ENCODE assay signal across 16 cellular contexts in genomic region chr5:127599321-127599720, GRCh38. TPM values are rescaled to one million over a fixed set of nuclear protein-coding genes. Genes with fewer than 3 reads are reported as not detected.
DNase-seq lines count a peak whose midpoint lies in the region; ATAC-seq and TF ChIP-seq lines count a peak whose summit lies in the region.
"Had no signal": no experiment of that assay in that cellular context is flagged by ENCODE, and none has a peak within 500 bp of the region (broad histone marks: within the 10 kb centered on the region; RNA-seq: fewer than 3 reads in every experiment).

No MANE protein-coding gene starts in this region.

- peaks cover 9% of the 10 kb centered on the region for H3K27me3 Mint-ChIP-seq in nephron progenitor cell (ENCODE audit: low read depth, poor library complexity)
- H3K27me3 Mint-ChIP-seq in activated CD4-positive, alpha-beta memory T cell treated with anti-CD3 and anti-CD28 coated beads, Interleukin-2, amount 10 ng/mL, durations not matched to agents 7 days and 5 days = peaks cover 17% of the 10 kb centered on the region
- H3K27me3 Mint-ChIP-seq: B cell, IgD-negative memory B cell had no signal

- peaks cover 73% of the 10 kb centered on the region for H3K4me1 Mint-ChIP-seq in nephron progenitor cell
- H3K4me1 Mint-ChIP-seq in activated CD4-positive, alpha-beta memory T cell treated with anti-CD3 and anti-CD28 coated beads, Interleukin-2, amount 10 ng/mL, durations not matched to agents 7 days and 5 days = no peaks in the 10 kb centered on the region
- H3K4me1 Mint-ChIP-seq: B cell had no signal

- H3K27me3 ChIP-seq in esophagus muscularis mucosa (no peaks in the 10 kb centered on the region), colonic mucosa (no peaks in the 10 kb centered on the region)

- H3K9ac ChIP-seq in colonic mucosa (ENCODE audit: low read depth in 2 of 2, low read length in 2 of 2) = no peak overlapping the region
- H3K9ac ChIP-seq: GM23248 had no signal

- no peak for TF ChIP-seq EP300 in esophagus muscularis mucosa (IDR thresholded peaks at IDR 0.05)

- no peak for TF ChIP-seq CTCF in esophagus muscularis mucosa (IDR thresholded peaks at IDR 0.05)
- TF ChIP-seq CTCF in nephron progenitor cell (IDR thresholded peaks at IDR 0.05) = no peak
- TF ChIP-seq CTCF in colonic mucosa (IDR thresholded peaks at IDR 0.05) = no peak

- POLR2A ChIA-PET in activated CD4-positive, alpha-beta memory T cell treated with anti-CD3 and anti-CD28 coated beads, Interleukin-2, amount 10 ng/mL, durations not matched to agents 7 days and 5 days (lab: Charles Lee) = no interaction called here

- DNase-seq in esophagus muscularis mucosa (ENCODE audit: extremely low spot score) (peak; percentile 87), nephron progenitor cell (peak; percentile 19), colonic mucosa (no peak), DMS153 treated with DMSO at 0.1 percent for 48 hours (lab: John Stamatoyannopoulos, UW; ENCODE audit: unreplicated experiment) (no peak)
- no peak for DNase-seq in activated CD4-positive, alpha-beta memory T cell treated with anti-CD3 and anti-CD28 coated beads, Interleukin-2, amount 10 ng/mL, durations not matched to agents 7 days and 5 days
- DNase-seq: C1 segment of cervical spinal cord; CD4-positive, alpha-beta T cell; DMS79 treated with DMSO at 0.1 percent for 48 hours; EL; GM23248 had no signal

- 77% methylated on average over 3 of the region's 3 CpGs for WGBS in esophagus muscularis mucosa

- H3K4me3 ChIP-seq in esophagus muscularis mucosa = no peak overlapping the region
- no peak overlapping the region for H3K4me3 ChIP-seq in colonic mucosa
- H3K4me3 ChIP-seq: GM23248 had no signal

- ATAC-seq in GM19463 (IDR thresholded peaks at IDR 0.05; ENCODE audit: unreplicated experiment) (peak; percentile 27), HG03521 (IDR thresholded peaks at IDR 0.05; ENCODE audit: unreplicated experiment) (no peak)
- ATAC-seq: HCT116 had no signal

- no peaks in the 10 kb centered on the region for H3K36me3 Mint-ChIP-seq in nephron progenitor cell (ENCODE audit: low read depth)
- H3K36me3 Mint-ChIP-seq in activated CD4-positive, alpha-beta memory T cell treated with anti-CD3 and anti-CD28 coated beads, Interleukin-2, amount 10 ng/mL, durations not matched to agents 7 days and 5 days (ENCODE audit: low read depth) = no peaks in the 10 kb centered on the region
- H3K36me3 Mint-ChIP-seq: IgD-negative memory B cell had no signal

- peak overlapping the region; percentile 23 for H3K27ac Mint-ChIP-seq in nephron progenitor cell
- no peak overlapping the region for H3K27ac Mint-ChIP-seq in activated CD4-positive, alpha-beta memory T cell treated with anti-CD3 and anti-CD28 coated beads, Interleukin-2, amount 10 ng/mL, durations not matched to agents 7 days and 5 days
- H3K27ac Mint-ChIP-seq: B cell; CD4-positive, alpha-beta T cell; IgD-negative memory B cell had no signal

- H3K9me3 Mint-ChIP-seq in nephron progenitor cell = no peaks in the 10 kb centered on the region
- H3K9me3 Mint-ChIP-seq in activated CD4-positive, alpha-beta memory T cell treated with anti-CD3 and anti-CD28 coated beads, Interleukin-2, amount 10 ng/mL, durations not matched to agents 7 days and 5 days = no peaks in the 10 kb centered on the region
- H3K9me3 Mint-ChIP-seq: CD4-positive, alpha-beta T cell; IgD-negative memory B cell had no signal

- H3K27ac ChIP-seq in esophagus muscularis mucosa (replicated peaks in 1 of 4) (peak overlapping the region in 1 of 4 donors; percentile 9), colonic mucosa (no peak overlapping the region)
- H3K27ac ChIP-seq: GM23248 had no signal

- intact Hi-C loops in esophagus muscularis mucosa (cut with DNase I) (no loop called here), colonic mucosa (cut with DNase I) (no loop called here)

- peaks cover 3 to 31% (median 28%) of the 10 kb centered on the region in 4 donors for H3K4me1 ChIP-seq in esophagus muscularis mucosa
- no peaks in the 10 kb centered on the region for H3K4me1 ChIP-seq in colonic mucosa

- CTCF ChIA-PET in activated CD4-positive, alpha-beta memory T cell treated with anti-CD3 and anti-CD28 coated beads, Interleukin-2, amount 10 ng/mL, durations not matched to agents 7 days and 5 days (lab: Charles Lee) = no interaction called here

- no peak for TF ChIP-seq POLR2A in esophagus muscularis mucosa (IDR thresholded peaks at IDR 0.05; ENCODE audit: low read depth)

- H3K4me3 Mint-ChIP-seq in nephron progenitor cell = no peak overlapping the region
- H3K4me3 Mint-ChIP-seq in activated CD4-positive, alpha-beta memory T cell treated with anti-CD3 and anti-CD28 coated beads, Interleukin-2, amount 10 ng/mL, durations not matched to agents 7 days and 5 days = no peak overlapping the region
- H3K4me3 Mint-ChIP-seq: B cell; CD4-positive, alpha-beta T cell; IgD-negative memory B cell had no signal

- no peaks in the 10 kb centered on the region for H3K9me3 ChIP-seq in esophagus muscularis mucosa
- H3K9me3 ChIP-seq in colonic mucosa = no peaks in the 10 kb centered on the region

- no peaks in the 10 kb centered on the region for H3K36me3 ChIP-seq in esophagus muscularis mucosa
- H3K36me3 ChIP-seq in colonic mucosa = no peaks in the 10 kb centered on the region

RNA-seq across cellular contexts. Expression of gene CTXN3, which starts 49.6 kb away (rescaled TPM):
- total RNA-seq in esophagus muscularis mucosa (not detected), colonic mucosa (not detected)
- not detected for total RNA-seq in activated CD4-positive, alpha-beta memory T cell treated with anti-CD3 and anti-CD28 coated beads, Interleukin-2, amount 10 ng/mL, durations not matched to agents 7 days and 5 days
- total RNA-seq: B cell; CD4-positive, alpha-beta T cell; GM23248; HT-29 had no signal

Comparison
In these comparisons a context has a peak if more than half of its experiments do, and no peak if none do; other contexts are left out.
1. DNase-seq: peak in esophagus muscularis mucosa (single experiment) and nephron progenitor cell (single experiment); none in activated CD4-positive, alpha-beta memory T cell treated with anti-CD3 and anti-CD28 coated beads, Interleukin-2, amount 10 ng/mL, durations not matched to agents 7 days and 5 days (single experiment), colonic mucosa (single experiment) and DMS153 treated with DMSO at 0.1 percent for 48 hours (single experiment).